8 cellular contexts compared by ENCODE assay signal in the genomic region with DNA sequence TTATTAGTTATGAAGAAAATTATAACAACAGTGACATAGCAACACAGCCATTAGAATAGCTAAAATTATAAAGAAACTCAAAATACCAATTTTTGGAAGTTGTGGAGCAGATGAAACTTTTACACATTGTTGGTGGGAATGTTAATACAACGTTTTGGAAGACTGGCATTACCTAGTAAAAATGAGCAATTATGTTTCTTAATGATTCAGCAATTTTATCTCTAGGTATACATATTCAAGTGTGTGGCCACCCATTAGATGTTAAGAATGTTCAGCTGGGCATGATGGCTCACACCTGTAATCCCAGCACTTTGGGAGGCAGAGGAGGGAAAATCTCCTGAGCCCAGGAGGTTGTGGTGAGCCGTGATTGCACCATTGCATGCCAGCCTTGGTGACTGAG.
"Had no signal": no experiment of that assay in that cellular context is flagged by ENCODE, and none has a peak within 500 bp of the region (broad histone marks: within the 10 kb centered on the region; RNA-seq: fewer than 3 reads in every experiment).

No MANE protein-coding gene starts in this region.

- H3K4me1 ChIP-seq: HAP-1 had no signal

- ATAC-seq: HCT116 had no signal

- H3K36me3 ChIP-seq: HAP-1 had no signal

- DNase-seq: GM23248, GOT3, H7, HFFc6, KG1 had no signal

- H3K9me3 ChIP-seq: HAP-1 had no signal

- H3K27ac ChIP-seq: GM23248, HL-60 had no signal

- H3K4me3 ChIP-seq: GM23248, HAP-1 had no signal

- H2AFZ ChIP-seq: GM23248 had no signal

- H3K9ac ChIP-seq: GM23248 had no signal
